8 cellular contexts compared by ENCODE assay signal in genomic region chr19:48900477-48901452, GRCh38. TPM values are rescaled to one million over a fixed set of nuclear protein-coding genes. Genes with fewer than 3 reads are reported as not detected.
DNase-seq lines count a peak whose midpoint lies in the region; ATAC-seq and TF ChIP-seq lines count a peak whose summit lies in the region.

No MANE protein-coding gene starts in this region.

- H3K36me3 ChIP-seq in parathyroid adenoma (ENCODE audit: control insufficient read depth, insufficient read depth, low read length) = no peaks in the 10 kb centered on the region

- H3K9me3 Mint-ChIP-seq in activated T-helper 1 cell treated with anti-CD3 and anti-CD28 coated beads, Interleukin-12 subunit alpha, Interleukin-12 subunit beta, Interleukin-2, Interleukin-4 antibody, amounts not matched to agents 30 ng/mL and 10 ng/mL and 1 ng/mL, durations not matched to agents 14 hours and 24 hours and 36 hours = no peaks in the 10 kb centered on the region

- H3K27me3 Mint-ChIP-seq in activated T-helper 1 cell treated with anti-CD3 and anti-CD28 coated beads, Interleukin-12 subunit alpha, Interleukin-12 subunit beta, Interleukin-2, Interleukin-4 antibody, amounts not matched to agents 30 ng/mL and 10 ng/mL and 1 ng/mL, durations not matched to agents 14 hours and 24 hours and 36 hours (ENCODE audit: insufficient read depth) = peaks cover 3% of the 10 kb centered on the region

- peak overlapping the region; percentile 77 for H2AFZ ChIP-seq in parathyroid adenoma

- H3K36me3 Mint-ChIP-seq in activated T-helper 1 cell treated with anti-CD3 and anti-CD28 coated beads, Interleukin-12 subunit alpha, Interleukin-12 subunit beta, Interleukin-2, Interleukin-4 antibody, amounts not matched to agents 30 ng/mL and 10 ng/mL and 1 ng/mL, durations not matched to agents 14 hours and 24 hours and 36 hours (ENCODE audit: low read depth) = peaks cover 29% of the 10 kb centered on the region

- peak overlapping the region; percentile 85 for H3K4me2 ChIP-seq in parathyroid adenoma (ENCODE audit: low read length)

- peak overlapping the region; percentile 97 for H3K27ac ChIP-seq in parathyroid adenoma

- H3K27me3 ChIP-seq in parathyroid adenoma (ENCODE audit: control insufficient read depth, insufficient read depth, low read length) = no peaks in the 10 kb centered on the region

- no peaks in the 10 kb centered on the region for H3K9me3 ChIP-seq in parathyroid adenoma (ENCODE audit: control insufficient read depth, low read length)

- TF ChIP-seq CTCF in parathyroid adenoma (IDR thresholded peaks at IDR 0.05) = no peak

- peak overlapping the region; percentile 95 for H3K9ac ChIP-seq in parathyroid adenoma

- DNase-seq in G401 (ENCODE audit: low spot score) (peak; percentile 62), germinal center (ENCODE audit: low spot score) (peak; percentile 51), NCI-H1092 treated with DMSO at 0.1 percent for 48 hours (lab: John Stamatoyannopoulos, UW) (no peak), UCSD-AML1 (lab: John Stamatoyannopoulos, UW; ENCODE audit: unreplicated experiment) (no peak)
- no peak for DNase-seq in activated T-helper 1 cell treated with anti-CD3 and anti-CD28 coated beads, Interleukin-12 subunit alpha, Interleukin-12 subunit beta, Interleukin-2, Interleukin-4 antibody, amounts not matched to agents 30 ng/mL and 10 ng/mL and 1 ng/mL, durations not matched to agents 14 hours and 24 hours and 36 hours (ENCODE audit: low spot score)

- no peak for ATAC-seq in HG03565 (IDR thresholded peaks at IDR 0.05; ENCODE audit: unreplicated experiment)

- peak overlapping the region; percentile 93 for H3K4me3 Mint-ChIP-seq in activated T-helper 1 cell treated with anti-CD3 and anti-CD28 coated beads, Interleukin-12 subunit alpha, Interleukin-12 subunit beta, Interleukin-2, Interleukin-4 antibody, amounts not matched to agents 30 ng/mL and 10 ng/mL and 1 ng/mL, durations not matched to agents 14 hours and 24 hours and 36 hours

- TF ChIP-seq RAD21 in Ishikawa (IDR thresholded peaks at IDR 0.05; ENCODE audit: low read depth) = no peak

- no peak for TF ChIP-seq EP300 in Ishikawa (IDR thresholded peaks at IDR 0.05; ENCODE audit: borderline replicate concordance)

- peaks cover 20% of the 10 kb centered on the region for H3K79me2 ChIP-seq in parathyroid adenoma

- H3K4me1 Mint-ChIP-seq in activated T-helper 1 cell treated with anti-CD3 and anti-CD28 coated beads, Interleukin-12 subunit alpha, Interleukin-12 subunit beta, Interleukin-2, Interleukin-4 antibody, amounts not matched to agents 30 ng/mL and 10 ng/mL and 1 ng/mL, durations not matched to agents 14 hours and 24 hours and 36 hours (ENCODE audit: low read depth) = peaks cover 31% of the 10 kb centered on the region

- peak overlapping the region; percentile 96 for H3K27ac Mint-ChIP-seq in activated T-helper 1 cell treated with anti-CD3 and anti-CD28 coated beads, Interleukin-12 subunit alpha, Interleukin-12 subunit beta, Interleukin-2, Interleukin-4 antibody, amounts not matched to agents 30 ng/mL and 10 ng/mL and 1 ng/mL, durations not matched to agents 14 hours and 24 hours and 36 hours

- intact Hi-C loops in activated T-helper 1 cell treated with anti-CD3 and anti-CD28 coated beads, Interleukin-12 subunit alpha, Interleukin-12 subunit beta, Interleukin-2, Interleukin-4 antibody, amounts not matched to agents 30 ng/mL and 10 ng/mL and 1 ng/mL, durations not matched to agents 14 hours and 24 hours and 36 hours (cut with micrococcal nuclease) = loop anchor here (1.0 to 5.0 kb wide), 12 partner anchors 13 to 255 kb away; partner anchors contain the start of genes BAX, DHDH, FTL and GYS1

- in situ Hi-C loops in G401 (cut with HindIII; ENCODE audit: low sequenced_read_pairs) = loop anchor here (10.0 kb wide), 1 partner anchor 106 kb away; no protein-coding TSS in a partner anchor

- H3K4me3 ChIP-seq in parathyroid adenoma (ENCODE audit: low read depth, low read length) = peak overlapping the region; percentile 97

- H3K4me1 ChIP-seq in parathyroid adenoma = peaks cover 18% of the 10 kb centered on the region

TF ChIP-seq in Ishikawa, 13 proteins besides CTCF, POLR2A, EP300 and RAD21:
- TF ChIP-seq TAF1 (IDR thresholded peaks at IDR 0.05; ENCODE audit: low read depth) (0 out of 2 replicates have a peak, but pooled peaks have one; percentile 1), MAX (IDR thresholded peaks at IDR 0.05) (no peak), ZBTB7A (IDR thresholded peaks at IDR 0.05; ENCODE audit: low read depth) (peak; percentile 35; the same call in 1 of the 2 replicates)

RNA-seq across cellular contexts. Expression of gene NUCB1, which starts 0.7 kb away (rescaled TPM):
- 201 and 252 TPM in 2 replicates for total RNA-seq in G401 (2014; rRNA removed; shearing (Covaris generic))
- 117 and 122 TPM in 2 replicates for total RNA-seq in activated T-helper 1 cell treated with anti-CD3 and anti-CD28 coated beads, Interleukin-12 subunit alpha, Interleukin-12 subunit beta, Interleukin-2, Interleukin-4 antibody, amounts not matched to agents 30 ng/mL and 10 ng/mL and 1 ng/mL, durations not matched to agents 14 hours and 24 hours and 36 hours

RNA-seq across cellular contexts. Expression of gene TULP2, which starts 2.2 kb away (rescaled TPM):
- not detected in 2 replicates for total RNA-seq in G401 (2014; rRNA removed; shearing (Covaris generic))
- not detected in 2 replicates for total RNA-seq in activated T-helper 1 cell treated with anti-CD3 and anti-CD28 coated beads, Interleukin-12 subunit alpha, Interleukin-12 subunit beta, Interleukin-2, Interleukin-4 antibody, amounts not matched to agents 30 ng/mL and 10 ng/mL and 1 ng/mL, durations not matched to agents 14 hours and 24 hours and 36 hours

RNA-seq across cellular contexts. Expression of gene PPP1R15A, which starts 28.5 kb away (rescaled TPM):
- total RNA-seq in G401 (2014; rRNA removed; shearing (Covaris generic)) = 44.0 and 58.7 TPM in 2 replicates
- 53.1 and 53.7 TPM in 2 replicates for total RNA-seq in activated T-helper 1 cell treated with anti-CD3 and anti-CD28 coated beads, Interleukin-12 subunit alpha, Interleukin-12 subunit beta, Interleukin-2, Interleukin-4 antibody, amounts not matched to agents 30 ng/mL and 10 ng/mL and 1 ng/mL, durations not matched to agents 14 hours and 24 hours and 36 hours

RNA-seq across cellular contexts. Expression of gene PLEKHA4, which starts 32.3 kb away (rescaled TPM):
- total RNA-seq in G401 (2014; rRNA removed; shearing (Covaris generic)) = 12.4 and 20.4 TPM in 2 replicates
- total RNA-seq in activated T-helper 1 cell treated with anti-CD3 and anti-CD28 coated beads, Interleukin-12 subunit alpha, Interleukin-12 subunit beta, Interleukin-2, Interleukin-4 antibody, amounts not matched to agents 30 ng/mL and 10 ng/mL and 1 ng/mL, durations not matched to agents 14 hours and 24 hours and 36 hours = 1.4 and 1.9 TPM in 2 replicates

RNA-seq across cellular contexts. Expression of gene DHDH, which starts 32.7 kb away (rescaled TPM):
- total RNA-seq in G401 (2014; rRNA removed; shearing (Covaris generic)) = 3.0 and 4.2 TPM in 2 replicates
- total RNA-seq in activated T-helper 1 cell treated with anti-CD3 and anti-CD28 coated beads, Interleukin-12 subunit alpha, Interleukin-12 subunit beta, Interleukin-2, Interleukin-4 antibody, amounts not matched to agents 30 ng/mL and 10 ng/mL and 1 ng/mL, durations not matched to agents 14 hours and 24 hours and 36 hours = not detected in 2 replicates

Comparison
In these comparisons a context has a peak if more than half of its experiments do, and no peak if none do; other contexts are left out.
1. DNase-seq: peak in G401 (single experiment) and germinal center (single experiment); none in activated T-helper 1 cell treated with anti-CD3 and anti-CD28 coated beads, Interleukin-12 subunit alpha, Interleukin-12 subunit beta, Interleukin-2, Interleukin-4 antibody, amounts not matched to agents 30 ng/mL and 10 ng/mL and 1 ng/mL, durations not matched to agents 14 hours and 24 hours and 36 hours (single experiment), NCI-H1092 treated with DMSO at 0.1 percent for 48 hours (single experiment) and UCSD-AML1 (single experiment).